Comparison of ENCODE assay signal across 36 cellular contexts in genomic region chr13:78410847-78411246, GRCh38.
"Had no signal": no experiment of that assay in that cellular context is flagged by ENCODE, and none has a peak within 500 bp of the region (broad histone marks: within the 10 kb centered on the region; RNA-seq: fewer than 3 reads in every experiment).

No MANE protein-coding gene starts in this region.

- H3K27me3 ChIP-seq: body of pancreas, brain microvascular endothelial cell, breast epithelium had no signal

- H3K36me3 ChIP-seq: brain microvascular endothelial cell, breast epithelium had no signal

- ATAC-seq: activated CD8-positive, alpha-beta T cell treated with anti-CD3 and anti-CD28 coated beads for 36 hours; activated naive CD4-positive, alpha-beta T cell treated with anti-CD3 and anti-CD28 coated beads, Interleukin-2, amount 50 U/mL, for 72 hours; activated T-cell treated with anti-CD3 and anti-CD28 coated beads, Interleukin-2, amount 50 U/mL, for 4 hours; activated T-cell treated with anti-CD3 and anti-CD28 coated beads, Interleukin-2, amount 50 U/mL, for 72 hours; activated T-helper 17 cell treated with anti-CD3 and anti-CD28 coated beads, Interleukin-2, amount 50 U/mL, for 72 hours; body of pancreas had no signal

- H3K27ac Mint-ChIP-seq: activated B cell treated with CpG ODN at 0.5 μM for 24 hours; activated CD4-positive, alpha-beta memory T cell treated with anti-CD3 and anti-CD28 coated beads for 36 hours; activated CD4-positive, alpha-beta T cell treated with anti-CD3 and anti-CD28 coated beads, Interleukin-2, amount 10 ng/mL, durations not matched to agents 24 days and 14 days; activated CD8-positive, alpha-beta T cell treated with anti-CD3 and anti-CD28 coated beads for 36 hours; activated naive CD4-positive, alpha-beta T cell treated with anti-CD3 and anti-CD28 coated beads for 36 hours; activated naive CD4-positive, alpha-beta T cell treated with anti-CD3 and anti-CD28 coated beads, Interleukin-2, amount 50 U/mL, for 72 hours; activated naive CD8-positive, alpha-beta T cell treated with anti-CD3 and anti-CD28 coated beads for 36 hours; activated T-cell treated with anti-CD3 and anti-CD28 coated beads, Interleukin-2, amount 50 U/mL, for 72 hours; activated T-helper 1 cell treated with anti-CD3 and anti-CD28 coated beads, Interleukin-12 subunit alpha, Interleukin-12 subunit beta, Interleukin-2, Interleukin-4 antibody, amounts not matched to agents 30 ng/mL and 10 ng/mL and 1 ng/mL, durations not matched to agents 14 hours and 24 hours and 36 hours; activated T-helper 17 cell treated with anti-CD3 and anti-CD28 coated beads, Interleukin-2, amount 50 U/mL, for 72 hours; T-helper 1 cell treated with Interleukin-12 subunit alpha and Interleukin-12 subunit beta and Interleukin-4 antibody, amounts not matched to agents 30 μg/mL and 1 μg/mL, for 36 hours; T-helper 2 cell treated with Interferon-gamma antibody and Interleukin-4, amounts not matched to agents 5 μg/mL and 100 μg/mL, for 36 hours had no signal

- H3K4me1 Mint-ChIP-seq: activated B cell treated with CpG ODN at 0.5 μM for 24 hours; activated CD4-positive, alpha-beta T cell treated with anti-CD3 and anti-CD28 coated beads, Interleukin-2, amount 10 ng/mL, durations not matched to agents 24 days and 14 days; activated naive CD8-positive, alpha-beta T cell treated with anti-CD3 and anti-CD28 coated beads for 36 hours; activated T-helper 17 cell treated with anti-CD3 and anti-CD28 coated beads, Interleukin-2, amount 50 U/mL, for 72 hours had no signal

- H3K4me3 ChIP-seq: body of pancreas, breast epithelium had no signal

- DNase-seq: activated B cell treated with CpG ODN at 0.5 μM for 24 hours; activated CD4-positive, alpha-beta memory T cell treated with anti-CD3 and anti-CD28 coated beads for 36 hours; activated CD4-positive, alpha-beta T cell treated with anti-CD3 and anti-CD28 coated beads for 4 hours; activated CD4-positive, alpha-beta T cell treated with anti-CD3 and anti-CD28 coated beads, Interleukin-2, amount 10 ng/mL, durations not matched to agents 24 days and 14 days; activated CD4-positive, alpha-beta T cell treated with anti-CD3 and anti-CD28 coated beads, Interleukin-2, amount 50 U/mL, for 1 hour; activated CD4-positive, alpha-beta T cell treated with anti-CD3 and anti-CD28 coated beads, Interleukin-2, amount 50 U/mL, for 4 hours; activated CD4-positive, CD25-positive, alpha-beta regulatory T cell treated with anti-CD3 and anti-CD28 coated beads, Interleukin-2, amount 50 U/mL, for 72 hours; activated CD8-positive, alpha-beta memory T cell treated with anti-CD3 and anti-CD28 coated beads, Interleukin-2, amount 50 U/mL, for 4 hours; activated CD8-positive, alpha-beta T cell treated with anti-CD3 and anti-CD28 coated beads for 36 hours; activated effector memory CD4-positive, alpha-beta T cell treated with anti-CD3 and anti-CD28 coated beads, Interleukin-2, amount 50 U/mL, for 16 hours; activated gamma-delta T cell treated with Interleukin-2 at 50 U/mL for 16 hours; activated naive CD4-positive, alpha-beta T cell; activated naive CD4-positive, alpha-beta T cell treated with anti-CD3 and anti-CD28 coated beads for 36 hours; activated naive CD4-positive, alpha-beta T cell treated with anti-CD3 and anti-CD28 coated beads, Interleukin-2, amount 50 U/mL, for 16 hours; activated naive CD8-positive, alpha-beta T cell treated with anti-CD3 and anti-CD28 coated beads for 36 hours; activated T-cell treated with anti-CD3 and anti-CD28 coated beads for 4 hours; activated T-cell treated with anti-CD3 and anti-CD28 coated beads, Interleukin-2, amount 50 U/mL, for 1 hour; activated T-cell treated with anti-CD3 and anti-CD28 coated beads, Interleukin-2, amount 50 U/mL, for 4 hours; activated T-cell treated with anti-CD3 and anti-CD28 coated beads, Interleukin-2, amount 50 U/mL, for 72 hours; amygdala; aorta; body of pancreas; brain microvascular endothelial cell; central memory CD4-positive, alpha-beta T cell; T-helper 1 cell; T-helper 2 cell; T-helper 9 cell had no signal

- H3K4me3 Mint-ChIP-seq: activated B cell treated with CpG ODN at 0.5 μM for 24 hours; activated CD4-positive, alpha-beta memory T cell treated with anti-CD3 and anti-CD28 coated beads for 36 hours; activated CD4-positive, alpha-beta T cell treated with anti-CD3 and anti-CD28 coated beads, Interleukin-2, amount 10 ng/mL, durations not matched to agents 24 days and 14 days; activated CD8-positive, alpha-beta T cell treated with anti-CD3 and anti-CD28 coated beads for 36 hours; activated naive CD4-positive, alpha-beta T cell treated with anti-CD3 and anti-CD28 coated beads for 36 hours; activated naive CD8-positive, alpha-beta T cell treated with anti-CD3 and anti-CD28 coated beads for 36 hours; activated T-cell treated with anti-CD3 and anti-CD28 coated beads, Interleukin-2, amount 50 U/mL, for 4 hours; activated T-cell treated with anti-CD3 and anti-CD28 coated beads, Interleukin-2, amount 50 U/mL, for 72 hours; activated T-helper 1 cell treated with anti-CD3 and anti-CD28 coated beads, Interleukin-12 subunit alpha, Interleukin-12 subunit beta, Interleukin-2, Interleukin-4 antibody, amounts not matched to agents 30 ng/mL and 10 ng/mL and 1 ng/mL, durations not matched to agents 14 hours and 24 hours and 36 hours; activated T-helper 17 cell treated with anti-CD3 and anti-CD28 coated beads, Interleukin-2, amount 50 U/mL, for 72 hours; T-helper 1 cell treated with Interleukin-12 subunit alpha and Interleukin-12 subunit beta and Interleukin-4 antibody, amounts not matched to agents 30 μg/mL and 1 μg/mL, for 36 hours; T-helper 2 cell treated with Interferon-gamma antibody and Interleukin-4, amounts not matched to agents 5 μg/mL and 100 μg/mL, for 36 hours had no signal

- H3K4me1 ChIP-seq: body of pancreas, breast epithelium had no signal

- H3K36me3 Mint-ChIP-seq: activated CD4-positive, alpha-beta memory T cell treated with anti-CD3 and anti-CD28 coated beads for 36 hours; activated naive CD4-positive, alpha-beta T cell treated with anti-CD3 and anti-CD28 coated beads, Interleukin-2, amount 50 U/mL, for 72 hours; activated naive CD8-positive, alpha-beta T cell treated with anti-CD3 and anti-CD28 coated beads for 36 hours had no signal

- H3K27ac ChIP-seq: body of pancreas, brain microvascular endothelial cell, breast epithelium, VCaP had no signal

- H3K9me3 Mint-ChIP-seq: activated B cell treated with CpG ODN at 0.5 μM for 24 hours; activated CD4-positive, alpha-beta memory T cell treated with anti-CD3 and anti-CD28 coated beads for 36 hours; activated CD4-positive, alpha-beta T cell treated with anti-CD3 and anti-CD28 coated beads, Interleukin-2, amount 10 ng/mL, durations not matched to agents 24 days and 14 days; activated CD8-positive, alpha-beta T cell treated with anti-CD3 and anti-CD28 coated beads for 36 hours; activated naive CD4-positive, alpha-beta T cell treated with anti-CD3 and anti-CD28 coated beads for 36 hours; activated naive CD4-positive, alpha-beta T cell treated with anti-CD3 and anti-CD28 coated beads, Interleukin-2, amount 50 U/mL, for 72 hours; activated naive CD8-positive, alpha-beta T cell treated with anti-CD3 and anti-CD28 coated beads for 36 hours; activated T-cell treated with anti-CD3 and anti-CD28 coated beads, Interleukin-2, amount 50 U/mL, for 4 hours; activated T-cell treated with anti-CD3 and anti-CD28 coated beads, Interleukin-2, amount 50 U/mL, for 72 hours; activated T-helper 1 cell treated with anti-CD3 and anti-CD28 coated beads, Interleukin-12 subunit alpha, Interleukin-12 subunit beta, Interleukin-2, Interleukin-4 antibody, amounts not matched to agents 30 ng/mL and 10 ng/mL and 1 ng/mL, durations not matched to agents 14 hours and 24 hours and 36 hours; activated T-helper 17 cell treated with anti-CD3 and anti-CD28 coated beads, Interleukin-2, amount 50 U/mL, for 72 hours; T-helper 1 cell treated with Interleukin-12 subunit alpha and Interleukin-12 subunit beta and Interleukin-4 antibody, amounts not matched to agents 30 μg/mL and 1 μg/mL, for 36 hours; T-helper 2 cell treated with Interferon-gamma antibody and Interleukin-4, amounts not matched to agents 5 μg/mL and 100 μg/mL, for 36 hours had no signal

- H3K27me3 Mint-ChIP-seq: activated B cell treated with CpG ODN at 0.5 μM for 24 hours; activated CD4-positive, alpha-beta memory T cell treated with anti-CD3 and anti-CD28 coated beads for 36 hours; activated CD4-positive, alpha-beta T cell treated with anti-CD3 and anti-CD28 coated beads, Interleukin-2, amount 10 ng/mL, durations not matched to agents 24 days and 14 days had no signal

- FAIRE-seq: astrocyte, TTC549 had no signal

- H3K9me3 ChIP-seq: body of pancreas, breast epithelium had no signal
